In the genomic region with DNA sequence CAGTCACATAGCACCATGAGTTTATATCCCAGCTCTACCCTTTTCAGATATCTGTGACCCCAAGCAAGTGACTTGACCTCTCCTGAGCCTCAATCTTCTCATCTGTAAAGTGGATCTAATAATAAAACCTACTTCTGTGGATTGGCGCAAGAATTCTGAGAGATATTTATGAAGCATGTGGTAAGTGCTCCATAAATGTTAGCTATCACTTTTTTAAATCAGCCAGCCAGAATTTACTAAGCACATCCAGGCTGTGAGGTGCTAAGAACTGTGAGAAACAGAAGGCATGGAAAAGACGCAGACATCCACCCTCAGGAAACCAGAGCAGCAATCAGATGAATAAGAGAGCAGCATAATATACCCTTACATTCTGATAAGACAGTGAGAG, we compare ENCODE assay signal across 10 cellular contexts. TPM values are rescaled to one million over a fixed set of nuclear protein-coding genes. Genes with fewer than 3 reads are reported as not detected.
DNase-seq lines count a peak whose midpoint lies in the region; TF ChIP-seq lines count a peak whose summit lies in the region.
"Had no signal": no experiment of that assay in that cellular context is flagged by ENCODE, and none has a peak within 500 bp of the region (broad histone marks: within the 10 kb centered on the region; RNA-seq: fewer than 3 reads in every experiment).

No MANE protein-coding gene starts in this region.

- no peaks in the 10 kb centered on the region for H3K9me3 Mint-ChIP-seq in activated naive CD8-positive, alpha-beta T cell treated with anti-CD3 and anti-CD28 coated beads for 36 hours
- H3K9me3 Mint-ChIP-seq: dendritic cell treated with granulocyte-macrophage colony-stimulating factor and Interleukin-4, amounts not matched to agents 40 ng/mL and 50 ng/mL, for 4 days had no signal

- H3K9ac ChIP-seq in HUES6 (ENCODE audit: low read length): peak overlapping the region; percentile 58

- H3K9me3 ChIP-seq in HUES6 (ENCODE audit: control insufficient read depth, insufficient read depth, low read depth, low read length) (peaks cover 6% of the 10 kb centered on the region; the same call in 1 of the 2 replicates), mesodermal cell (ENCODE audit: control insufficient read depth, low read length) (peaks cover 6% of the 10 kb centered on the region)

- H3K36me3 ChIP-seq in HUES6 (ENCODE audit: control insufficient read depth, insufficient read depth, low read length) (no peaks in the 10 kb centered on the region), mesodermal cell (ENCODE audit: control insufficient read depth, insufficient read depth, low read length) (peaks cover 34% of the 10 kb centered on the region)

- WGBS in mesodermal cell (ENCODE audit: insufficient coverage in 2 of 2), 2 experiments: no CpG with 5 or more reads among the region's 2 CpGs

- H3K36me3 Mint-ChIP-seq in activated naive CD8-positive, alpha-beta T cell treated with anti-CD3 and anti-CD28 coated beads for 36 hours: peaks cover 4% of the 10 kb centered on the region

- H3K27ac ChIP-seq in HUES6 (ENCODE audit: low read depth, low read length) (no peak overlapping the region), mesodermal cell (ENCODE audit: low read depth, low read length, severe bottlenecking) (peak overlapping the region; percentile 61)

- H3K4me1 ChIP-seq in HUES6 (ENCODE audit: control insufficient read depth, insufficient read depth, low read length) (peaks cover 13% of the 10 kb centered on the region), mesodermal cell (ENCODE audit: control insufficient read depth, insufficient read depth, low read length, poor library complexity, severe bottlenecking) (peaks cover 21% of the 10 kb centered on the region)

- no peak overlapping the region for H3K4me3 Mint-ChIP-seq in activated naive CD8-positive, alpha-beta T cell treated with anti-CD3 and anti-CD28 coated beads for 36 hours
- H3K4me3 Mint-ChIP-seq: dendritic cell treated with granulocyte-macrophage colony-stimulating factor and Interleukin-4, amounts not matched to agents 40 ng/mL and 50 ng/mL, for 4 days had no signal

- H3K4me3 ChIP-seq in AG10803 (ENCODE audit: low read length) (peak overlapping the region; percentile 91), HUES6 (ENCODE audit: low read depth, low read length) (peak overlapping the region; percentile 74), cardiac fibroblast (replicated peaks in 1 of 2; ENCODE audit: low read depth in 2 of 2, low read length in 2 of 2) (peak overlapping the region; percentile 70 to 79), mesodermal cell (ENCODE audit: extremely low read depth, insufficient read depth, low read length, poor library complexity, severe bottlenecking) (peak overlapping the region; percentile 87)

- DNase-seq in AG10803 (ENCODE audit: low read depth) (no peak), cardiac fibroblast (ENCODE audit: low read depth in 2 of 2) (peak in 1 of 2 donors; percentile 12), NCI-H1417 (lab: John Stamatoyannopoulos, UW) (no peak), islet precursor cell (no peak), AG08395 (ENCODE audit: low spot score) (no peak)
- DNase-seq in activated naive CD8-positive, alpha-beta T cell treated with anti-CD3 and anti-CD28 coated beads for 36 hours: no peak

- H3K27me3 Mint-ChIP-seq in activated naive CD8-positive, alpha-beta T cell treated with anti-CD3 and anti-CD28 coated beads for 36 hours: no peaks in the 10 kb centered on the region
- H3K27me3 Mint-ChIP-seq: dendritic cell treated with granulocyte-macrophage colony-stimulating factor and Interleukin-4, amounts not matched to agents 40 ng/mL and 50 ng/mL, for 4 days had no signal

- TF ChIP-seq CTCF in AG10803 (conservative IDR thresholded peaks at IDR 0.05; ENCODE audit: low read length) (no peak), cardiac fibroblast (IDR thresholded peaks at IDR 0.05; ENCODE audit: low read depth, low read length) (no peak)

- H3K4me1 Mint-ChIP-seq in activated naive CD8-positive, alpha-beta T cell treated with anti-CD3 and anti-CD28 coated beads for 36 hours: peaks cover 10% of the 10 kb centered on the region

- H3K27ac Mint-ChIP-seq in activated naive CD8-positive, alpha-beta T cell treated with anti-CD3 and anti-CD28 coated beads for 36 hours: no peak overlapping the region
- H3K27ac Mint-ChIP-seq: dendritic cell treated with granulocyte-macrophage colony-stimulating factor and Interleukin-4, amounts not matched to agents 40 ng/mL and 50 ng/mL, for 4 days had no signal

- peaks cover 14% of the 10 kb centered on the region for H3K27me3 ChIP-seq in HUES6 (ENCODE audit: control insufficient read depth, insufficient read depth, low read length)

RNA-seq across cellular contexts. Expression of a gene that starts 0.9 kb away (rescaled TPM):
- polyA plus RNA-seq in mesodermal cell (2013, experiment 1 of 2): 38.1 TPM
- polyA plus RNA-seq in mesodermal cell (2013, experiment 2 of 2): 33.5 TPM
- 1 to 10 TPM; 7.5 to 7.8 TPM for total RNA-seq in activated naive CD8-positive, alpha-beta T cell treated with anti-CD3 and anti-CD28 coated beads for 36 hours

RNA-seq across cellular contexts. Expression of a gene that starts 7.7 kb away (rescaled TPM):
- 38.0 TPM for polyA plus RNA-seq in mesodermal cell (2013, experiment 1 of 2)
- polyA plus RNA-seq in mesodermal cell (2013, experiment 2 of 2): 36.6 TPM
- 10 to 100 TPM; 23.3 to 24.5 TPM for total RNA-seq in activated naive CD8-positive, alpha-beta T cell treated with anti-CD3 and anti-CD28 coated beads for 36 hours

RNA-seq across cellular contexts. Expression of a gene that starts 32.2 kb away (rescaled TPM):
- polyA plus RNA-seq in mesodermal cell (2013, experiment 1 of 2): not detected
- not detected for polyA plus RNA-seq in mesodermal cell (2013, experiment 2 of 2)
- not detected for total RNA-seq in activated naive CD8-positive, alpha-beta T cell treated with anti-CD3 and anti-CD28 coated beads for 36 hours
- total RNA-seq: NCI-H460 had no signal

RNA-seq across cellular contexts. Expression of a gene that starts 35.7 kb away (rescaled TPM):
- 42.8 TPM for polyA plus RNA-seq in mesodermal cell (2013, experiment 1 of 2)
- polyA plus RNA-seq in mesodermal cell (2013, experiment 2 of 2): 40.6 TPM
- 10 to 100 TPM; 13.1 to 13.3 TPM for total RNA-seq in activated naive CD8-positive, alpha-beta T cell treated with anti-CD3 and anti-CD28 coated beads for 36 hours

RNA-seq across cellular contexts. Expression of a gene that starts 57.2 kb away (rescaled TPM):
- 53.5 TPM for polyA plus RNA-seq in mesodermal cell (2013, experiment 1 of 2)
- polyA plus RNA-seq in mesodermal cell (2013, experiment 2 of 2): 44.3 TPM
- total RNA-seq in activated naive CD8-positive, alpha-beta T cell treated with anti-CD3 and anti-CD28 coated beads for 36 hours: 10 to 100 TPM; 11.2 to 12.6 TPM
